8 cellular contexts compared by ENCODE assay signal in the genomic region with DNA sequence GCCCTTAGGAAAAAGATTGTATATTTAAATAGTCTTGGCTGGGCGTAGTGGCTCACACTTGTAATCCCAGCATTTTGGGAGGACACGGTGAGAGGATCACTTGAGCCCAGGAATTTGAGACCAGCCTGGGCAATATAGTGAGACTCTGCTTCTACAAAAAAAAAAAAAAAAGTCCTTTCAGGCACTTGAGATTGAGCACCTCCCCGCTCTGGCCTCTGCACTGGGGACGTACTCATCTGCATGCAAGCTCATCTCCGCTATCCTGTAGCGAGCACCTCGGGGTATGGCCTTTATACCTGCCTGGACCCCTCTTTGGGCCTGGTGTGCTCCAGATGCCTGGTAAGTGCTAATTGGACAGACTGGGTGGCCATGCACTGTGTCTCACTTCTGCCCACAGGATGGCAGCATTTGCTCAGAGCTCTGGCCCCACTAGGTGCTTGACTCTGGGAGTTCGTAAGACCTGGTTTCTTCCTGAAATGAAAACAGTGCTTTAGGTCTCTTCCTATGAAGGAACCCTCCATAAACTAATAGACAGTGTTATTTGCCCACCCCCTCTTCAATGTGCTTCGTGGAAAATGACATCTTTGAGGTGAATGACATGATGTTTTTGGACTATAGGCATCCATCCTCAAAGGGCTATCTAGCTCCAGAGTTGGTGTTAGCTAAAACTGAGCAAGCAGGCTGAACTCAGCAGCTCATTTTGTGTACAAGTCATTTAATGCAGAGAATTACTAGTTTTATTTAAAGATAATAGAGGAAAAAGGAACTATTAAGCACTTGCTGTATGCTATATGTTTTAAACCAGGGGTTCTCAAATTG.
DNase-seq lines count a peak whose midpoint lies in the region; ATAC-seq lines count a peak whose summit lies in the region.

No MANE protein-coding gene starts in this region.

- peak; percentile 64 for ATAC-seq in HG02588 (IDR thresholded peaks at IDR 0.05; ENCODE audit: unreplicated experiment)
- peak; percentile 93 to 99 for ATAC-seq in activated CD4-positive, CD25-positive, alpha-beta regulatory T cell treated with anti-CD3 and anti-CD28 coated beads, Interleukin-2, amount 50 U/mL, for 24 hours
- ATAC-seq in GM19328 (IDR thresholded peaks at IDR 0.05; ENCODE audit: unreplicated experiment) = no peak

- DNase-seq in COR-L47 (lab: John Stamatoyannopoulos, UW) (peak; percentile 82), NCI-H2227 treated with DMSO at 0.1 percent for 48 hours (lab: John Stamatoyannopoulos, UW) (peak; percentile 71), kidney glomerular epithelial cell (lab: John Stamatoyannopoulos, UW) (peak; percentile 53)
- peak; percentile 59 for DNase-seq in central memory CD4-positive, alpha-beta T cell
- peak; percentile 68 for DNase-seq in stimulated activated CD4-positive, alpha-beta T cell treated with anti-CD3 and anti-CD28 coated beads, Interleukin-2, amount 100 ng/mL, for 4 hours (ENCODE audit: low read depth)
